Comparison of ENCODE assay signal across 1 cellular context in genomic region chr1:6245086-6245868, GRCh38.
TF ChIP-seq lines count a peak whose summit lies in the region.

No MANE protein-coding gene starts in this region.

TF ChIP-seq in HepG2, 621 proteins besides CTCF, POLR2A, EP300 and RAD21 (continued from another document and continues in another):
- no peak for TF ChIP-seq CEBPZ (IDR thresholded peaks at IDR 0.05; ENCODE audit: low read length)
- peak; percentile 99 for TF ChIP-seq ZNF124 (CRISPR knock-in tag; IDR thresholded peaks at IDR 0.05)
- peak; percentile 92 for TF ChIP-seq GZF1 (CRISPR knock-in tag; IDR thresholded peaks at IDR 0.05)
- TF ChIP-seq ZFP1 (CRISPR knock-in tag; IDR thresholded peaks at IDR 0.05) = peak; percentile 91; the same call in 1 of the 2 replicates
- TF ChIP-seq ZNF577 (CRISPR knock-in tag; IDR thresholded peaks at IDR 0.05; ENCODE audit: borderline replicate concordance, low read depth) = 0 out of 2 replicates have a peak, but pooled peaks have one; percentile 94
- TF ChIP-seq TMF1 (CRISPR knock-in tag; IDR thresholded peaks at IDR 0.05; ENCODE audit: low read depth) = peak; percentile 99
- TF ChIP-seq ZKSCAN5 (CRISPR knock-in tag; IDR thresholded peaks at IDR 0.05) = peak; percentile 77; the same call in 1 of the 2 replicates
- no peak for TF ChIP-seq ZMYM2 (CRISPR knock-in tag; IDR thresholded peaks at IDR 0.05)
- peak; percentile 84 for TF ChIP-seq MED1 (CRISPR knock-in tag; IDR thresholded peaks at IDR 0.05)
- TF ChIP-seq ZNF782 (CRISPR knock-in tag; IDR thresholded peaks at IDR 0.05; ENCODE audit: borderline replicate concordance) = peak; percentile 96
- TF ChIP-seq ZNF557 (CRISPR knock-in tag; IDR thresholded peaks at IDR 0.05) = peak; percentile 99
- no peak for TF ChIP-seq SYNCRIP (IDR thresholded peaks at IDR 0.05; ENCODE audit: insufficient read depth, low read depth, low read length)
- TF ChIP-seq ZNF740 (CRISPR knock-in tag; IDR thresholded peaks at IDR 0.05) = peak; percentile 90
- peak; percentile 53; the same call in 1 of the 2 replicates for TF ChIP-seq TAF1 (CRISPR knock-in tag; IDR thresholded peaks at IDR 0.05)
- peak; percentile 99 for TF ChIP-seq ZNF83 (CRISPR knock-in tag; IDR thresholded peaks at IDR 0.05; ENCODE audit: borderline replicate concordance)
- TF ChIP-seq MXD3 (CRISPR knock-in tag; IDR thresholded peaks at IDR 0.05) = peak; percentile 100
- TF ChIP-seq NFYB (CRISPR knock-in tag; IDR thresholded peaks at IDR 0.05) = peak; percentile 60
- no peak for TF ChIP-seq PTBP1 (IDR thresholded peaks at IDR 0.05; ENCODE audit: low read depth, low read length, poor library complexity, severe bottlenecking)
- peak; percentile 99 for TF ChIP-seq MXD1 (CRISPR knock-in tag; IDR thresholded peaks at IDR 0.05)
- TF ChIP-seq TEAD3 (CRISPR knock-in tag; optimal IDR thresholded peaks at IDR 0.05; ENCODE audit: borderline replicate concordance) = peak; percentile 77
- TF ChIP-seq E2F5 (CRISPR knock-in tag; conservative IDR thresholded peaks at IDR 0.05) = peak; percentile 91
- no peak for TF ChIP-seq ZNF512 (CRISPR knock-in tag; IDR thresholded peaks at IDR 0.05)
- peak; percentile 97 for TF ChIP-seq SNAI1 (CRISPR knock-in tag; IDR thresholded peaks at IDR 0.05; ENCODE audit: borderline replicate concordance)
- TF ChIP-seq ZBTB1 (CRISPR knock-in tag; IDR thresholded peaks at IDR 0.05; ENCODE audit: borderline replicate concordance) = peak; percentile 82; the same call in 1 of the 2 replicates
- TF ChIP-seq PHF21A (CRISPR knock-in tag; IDR thresholded peaks at IDR 0.05) = peak; percentile 42; the same call in 1 of the 2 replicates
- TF ChIP-seq CHCHD3 (CRISPR knock-in tag; IDR thresholded peaks at IDR 0.05) = peak; percentile 99
- peak; percentile 91; the same call in 1 of the 2 replicates for TF ChIP-seq ZNF414 (CRISPR knock-in tag; IDR thresholded peaks at IDR 0.05)
- TF ChIP-seq BRD4 (CRISPR knock-in tag; IDR thresholded peaks at IDR 0.05) = peak; percentile 33; the same call in 1 of the 2 replicates
- peak; percentile 91 for TF ChIP-seq KMT2A (CRISPR knock-in tag; IDR thresholded peaks at IDR 0.05)
- TF ChIP-seq ZNF660 (CRISPR knock-in tag; IDR thresholded peaks at IDR 0.05; ENCODE audit: borderline replicate concordance, low read depth) = peak; percentile 83; the same call in 1 of the 2 replicates
- TF ChIP-seq DNMT3B (CRISPR knock-in tag; conservative IDR thresholded peaks at IDR 0.05) = peak; percentile 95; the same call in 1 of the 2 replicates
- TF ChIP-seq ZNF496 (CRISPR knock-in tag; IDR thresholded peaks at IDR 0.05; ENCODE audit: insufficient replicate concordance) = peak; percentile 40
- peak; percentile 91; the same call in 1 of the 2 replicates for TF ChIP-seq ZNF549 (CRISPR knock-in tag; IDR thresholded peaks at IDR 0.05)
- TF ChIP-seq TSC22D2 (CRISPR knock-in tag; IDR thresholded peaks at IDR 0.05; ENCODE audit: borderline replicate concordance) = peak; percentile 100
- peak; percentile 96 for TF ChIP-seq LRRFIP1 (CRISPR knock-in tag; conservative IDR thresholded peaks at IDR 0.05)
- peak; percentile 87; the same call in 1 of the 2 replicates for TF ChIP-seq MEF2D (CRISPR knock-in tag; IDR thresholded peaks at IDR 0.05)
- peak; percentile 51; the same call in 1 of the 2 replicates for TF ChIP-seq NFE2 (CRISPR knock-in tag; IDR thresholded peaks at IDR 0.05)
- peak; percentile 52; the same call in 1 of the 2 replicates for TF ChIP-seq ZNF350 (CRISPR knock-in tag; IDR thresholded peaks at IDR 0.05; ENCODE audit: borderline replicate concordance, low read depth)
- TF ChIP-seq ZNF431 (CRISPR knock-in tag; IDR thresholded peaks at IDR 0.05; ENCODE audit: borderline replicate concordance, low read depth) = peak; percentile 91
- TF ChIP-seq MAFG (CRISPR knock-in tag; IDR thresholded peaks at IDR 0.05) = no peak
- peak; percentile 79; the same call in 1 of the 2 replicates for TF ChIP-seq PAWR (CRISPR knock-in tag; IDR thresholded peaks at IDR 0.05; ENCODE audit: borderline replicate concordance)
- TF ChIP-seq SALL1 (CRISPR knock-in tag; IDR thresholded peaks at IDR 0.05) = peak; percentile 99
- peak; percentile 92 for TF ChIP-seq ZNF710 (CRISPR knock-in tag; IDR thresholded peaks at IDR 0.05; ENCODE audit: borderline replicate concordance)
- TF ChIP-seq ATAD3A (CRISPR knock-in tag; IDR thresholded peaks at IDR 0.05) = peak; percentile 96; the same call in 1 of the 2 replicates
- TF ChIP-seq KDM5A (IDR thresholded peaks at IDR 0.05; ENCODE audit: borderline replicate concordance, low read length) = no peak
- TF ChIP-seq GTF2F1 (IDR thresholded peaks at IDR 0.05; ENCODE audit: low read length) = no peak
- TF ChIP-seq ZNF121 (CRISPR knock-in tag; IDR thresholded peaks at IDR 0.05) = peak; percentile 71
- no peak for TF ChIP-seq NFRKB (IDR thresholded peaks at IDR 0.05)
- TF ChIP-seq HNF1A (IDR thresholded peaks at IDR 0.05; ENCODE audit: low read depth) = no peak
- TF ChIP-seq HNF1A (CRISPR knock-in tag; IDR thresholded peaks at IDR 0.05; ENCODE audit: borderline replicate concordance) = peak; percentile 68
- TF ChIP-seq FOXK2 (IDR thresholded peaks at IDR 0.05) = no peak
- peak; percentile 86; the same call in 1 of the 2 replicates for TF ChIP-seq ZNF468 (CRISPR knock-in tag; IDR thresholded peaks at IDR 0.05)
- peak; percentile 78 for TF ChIP-seq SOX5 (CRISPR knock-in tag; IDR thresholded peaks at IDR 0.05; ENCODE audit: borderline replicate concordance)
